In the genomic region with DNA sequence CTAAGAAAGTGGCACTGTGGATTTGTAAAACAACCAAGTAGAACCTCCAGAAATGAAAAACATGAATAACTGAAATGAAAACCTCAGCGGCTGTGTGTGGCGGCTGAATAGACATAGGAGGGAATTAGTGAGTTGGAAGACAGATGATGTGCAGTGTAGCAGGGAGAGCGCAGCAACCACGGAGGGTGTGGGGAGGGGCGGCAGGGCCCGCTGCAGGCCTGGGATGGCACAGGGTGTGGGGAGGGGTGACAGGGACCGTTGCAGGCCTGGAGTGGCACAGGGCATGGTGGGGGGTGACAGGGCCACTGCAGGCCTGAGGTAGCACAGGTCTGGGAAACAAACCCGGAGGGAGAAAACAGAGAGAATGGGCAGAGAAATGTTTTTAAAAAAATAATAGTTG, we compare ENCODE assay signal across 19 cellular contexts. TPM values are rescaled to one million over a fixed set of nuclear protein-coding genes. Genes with fewer than 3 reads are reported as not detected.
DNase-seq lines count a peak whose midpoint lies in the region; ATAC-seq and TF ChIP-seq lines count a peak whose summit lies in the region.
"Had no signal": no experiment of that assay in that cellular context is flagged by ENCODE, and none has a peak within 500 bp of the region (broad histone marks: within the 10 kb centered on the region; RNA-seq: fewer than 3 reads in every experiment).

No MANE protein-coding gene starts in this region.

- H3K27ac ChIP-seq in colonic mucosa: no peak overlapping the region
- H3K27ac ChIP-seq: A549, C4-2B, stomach had no signal

- ATAC-seq in HG03442 (IDR thresholded peaks at IDR 0.05; ENCODE audit: unreplicated experiment): no peak
- ATAC-seq: A549; activated CD4-positive, alpha-beta T cell treated with anti-CD3 and anti-CD28 coated beads for 36 hours; esophagus mucosa; gastroesophageal sphincter had no signal

- H3K27me3 ChIP-seq in GM06990 (replicated peaks; ENCODE audit: control insufficient read depth, insufficient read depth, low read length) (no peaks in the 10 kb centered on the region), colonic mucosa (no peaks in the 10 kb centered on the region)
- H3K27me3 ChIP-seq: gastroesophageal sphincter, stomach had no signal

- TF ChIP-seq CTCF in GM06990 (IDR thresholded peaks at IDR 0.05; ENCODE audit: insufficient read depth, low read length, poor library complexity, severe bottlenecking) (no peak), colonic mucosa (IDR thresholded peaks at IDR 0.05) (no peak)

- intact Hi-C loops in colonic mucosa (cut with DNase I): no loop called here
- intact Hi-C loops in posterior vena cava (cut with DNase I): no loop called here

- H3K4me3 ChIP-seq in GM06990 (replicated peaks; ENCODE audit: low read depth, low read length) (no peak overlapping the region), colonic mucosa (no peak overlapping the region)
- H3K4me3 ChIP-seq: A549, gastroesophageal sphincter, lung, stomach had no signal

- H3K36me3 ChIP-seq in GM06990 (ENCODE audit: control insufficient read depth, insufficient read depth, low read length): no peaks in the 10 kb centered on the region
- no peaks in the 10 kb centered on the region for H3K36me3 ChIP-seq in colonic mucosa

- no peak overlapping the region for H3K9ac ChIP-seq in colonic mucosa (ENCODE audit: low read depth in 2 of 2, low read length in 2 of 2)

- no peaks in the 10 kb centered on the region for H3K9me3 ChIP-seq in colonic mucosa
- H3K9me3 ChIP-seq: A549, gastroesophageal sphincter, stomach had no signal

- H3K4me1 ChIP-seq in colonic mucosa: peaks cover 8% of the 10 kb centered on the region
- H3K4me1 ChIP-seq: A549 had no signal

- DNase-seq in activated CD4-positive, alpha-beta T cell treated with anti-CD3 and anti-CD28 coated beads for 48 hours: peak; percentile 1
- no peak for DNase-seq in activated CD4-positive, alpha-beta T cell treated with anti-CD3 and anti-CD28 coated beads for 1 hour
- DNase-seq in GM06990 (ENCODE audit: extremely low read depth, insufficient read length) (peak; percentile 0), colonic mucosa (peak; percentile 7), posterior vena cava (ENCODE audit: low spot score) (peak; percentile 62), NCI-H1092 treated with DMSO at 0.1 percent for 48 hours (lab: John Stamatoyannopoulos, UW) (no peak), putamen (ENCODE audit: low spot score) (no peak)
- DNase-seq: amygdala; effector CD4-positive, alpha-beta T cell; stimulated activated CD4-positive, alpha-beta T cell treated with anti-CD3 and anti-CD28 coated beads, Interleukin-2, amount 100 ng/mL, for 48 hours had no signal

RNA-seq across cellular contexts. Expression of a gene that starts 51.1 kb away (rescaled TPM):
- total RNA-seq in colonic mucosa (under 1 TPM; 0.74 to 0.99 TPM), posterior vena cava (1 to 10 TPM in 1 of 2 donors, under 1 TPM in 1; 0.56 to 1.2 TPM)
- total RNA-seq: LHCN-M2 had no signal

Comparison
In these comparisons a context has a peak if more than half of its experiments do, and no peak if none do; other contexts are left out.
1. DNase-seq: peak in activated CD4-positive, alpha-beta T cell treated with anti-CD3 and anti-CD28 coated beads for 48 hours (single experiment), GM06990 (single experiment), colonic mucosa (single experiment) and posterior vena cava (single experiment); none in activated CD4-positive, alpha-beta T cell treated with anti-CD3 and anti-CD28 coated beads for 1 hour (single experiment), NCI-H1092 treated with DMSO at 0.1 percent for 48 hours (single experiment) and putamen (single experiment).